ENCODE assay signal across 1 cellular context in the genomic region with DNA sequence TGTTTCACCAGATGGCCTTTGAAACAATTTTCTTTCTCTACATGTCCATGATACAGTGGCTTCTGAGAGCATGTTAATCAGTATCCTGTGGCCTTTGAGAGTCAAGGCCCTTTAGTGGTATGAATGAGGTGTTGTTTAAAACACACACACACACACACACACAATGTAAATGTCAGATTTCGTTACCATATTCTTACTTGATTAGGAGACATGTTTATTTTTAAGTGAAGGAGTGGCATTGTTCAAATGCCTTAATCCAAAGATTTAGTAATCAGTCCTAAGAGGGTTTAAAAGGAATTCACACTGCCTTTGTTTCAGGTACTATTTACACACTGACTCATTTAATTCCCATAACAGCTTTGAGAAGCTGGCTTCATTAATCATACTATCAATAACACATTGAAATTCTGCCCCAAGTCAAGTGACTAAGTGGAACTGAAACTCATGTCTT.
TF ChIP-seq lines count a peak whose summit lies in the region.

No MANE protein-coding gene starts in this region.

TF ChIP-seq in HepG2, 621 proteins besides CTCF, POLR2A, EP300 and RAD21 (continued from another document and continues in another):
- TF ChIP-seq, protein P1, sequence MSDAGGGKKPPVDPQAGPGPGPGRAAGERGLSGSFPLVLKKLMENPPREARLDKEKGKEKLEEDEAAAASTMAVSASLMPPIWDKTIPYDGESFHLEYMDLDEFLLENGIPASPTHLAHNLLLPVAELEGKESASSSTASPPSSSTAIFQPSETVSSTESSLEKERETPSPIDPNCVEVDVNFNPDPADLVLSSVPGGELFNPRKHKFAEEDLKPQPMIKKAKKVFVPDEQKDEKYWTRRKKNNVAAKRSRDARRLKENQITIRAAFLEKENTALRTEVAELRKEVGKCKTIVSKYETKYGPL (CRISPR knock-in tag; IDR thresholded peaks at IDR 0.05), result no peak
- TF ChIP-seq, protein P2, sequence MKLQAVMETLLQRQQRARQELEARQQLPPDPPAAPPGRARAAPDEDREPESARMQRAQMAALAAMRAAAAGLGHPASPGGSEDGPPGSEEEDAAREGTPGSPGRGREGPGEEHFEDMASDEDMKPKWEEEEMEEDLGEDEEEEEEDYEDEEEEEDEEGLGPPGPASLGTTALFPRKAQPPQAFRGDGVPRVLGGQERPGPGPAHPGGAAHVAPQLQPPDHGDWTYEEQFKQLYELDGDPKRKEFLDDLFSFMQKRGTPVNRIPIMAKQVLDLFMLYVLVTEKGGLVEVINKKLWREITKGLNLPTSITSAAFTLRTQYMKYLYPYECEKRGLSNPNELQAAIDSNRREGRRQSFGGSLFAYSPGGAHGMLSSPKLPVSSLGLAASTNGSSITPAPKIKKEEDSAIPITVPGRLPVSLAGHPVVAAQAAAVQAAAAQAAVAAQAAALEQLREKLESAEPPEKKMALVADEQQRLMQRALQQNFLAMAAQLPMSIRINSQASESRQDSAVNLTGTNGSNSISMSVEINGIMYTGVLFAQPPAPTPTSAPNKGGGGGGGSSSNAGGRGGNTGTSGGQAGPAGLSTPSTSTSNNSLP (IDR thresholded peaks at IDR 0.05; ENCODE audit: low read depth, low read length), result peak; percentile 88
- TF ChIP-seq MTF2 (CRISPR knock-in tag; IDR thresholded peaks at IDR 0.05; ENCODE audit: borderline replicate concordance), result no peak
- TF ChIP-seq ZNF121 (CRISPR knock-in tag; IDR thresholded peaks at IDR 0.05), result no peak
- TF ChIP-seq KDM4B (CRISPR knock-in tag; IDR thresholded peaks at IDR 0.05), result no peak
- TF ChIP-seq RELA (CRISPR knock-in tag; IDR thresholded peaks at IDR 0.05), result no peak
- no peak for TF ChIP-seq ZNF709 (CRISPR knock-in tag; IDR thresholded peaks at IDR 0.05)
- no peak for TF ChIP-seq SETDB1 (CRISPR knock-in tag; IDR thresholded peaks at IDR 0.05; ENCODE audit: borderline replicate concordance)
- TF ChIP-seq PRMT3 (CRISPR knock-in tag; IDR thresholded peaks at IDR 0.05; ENCODE audit: borderline replicate concordance, low read depth), result no peak
- no peak for TF ChIP-seq ZMYM2 (CRISPR knock-in tag; IDR thresholded peaks at IDR 0.05)
- TF ChIP-seq, protein P3, sequence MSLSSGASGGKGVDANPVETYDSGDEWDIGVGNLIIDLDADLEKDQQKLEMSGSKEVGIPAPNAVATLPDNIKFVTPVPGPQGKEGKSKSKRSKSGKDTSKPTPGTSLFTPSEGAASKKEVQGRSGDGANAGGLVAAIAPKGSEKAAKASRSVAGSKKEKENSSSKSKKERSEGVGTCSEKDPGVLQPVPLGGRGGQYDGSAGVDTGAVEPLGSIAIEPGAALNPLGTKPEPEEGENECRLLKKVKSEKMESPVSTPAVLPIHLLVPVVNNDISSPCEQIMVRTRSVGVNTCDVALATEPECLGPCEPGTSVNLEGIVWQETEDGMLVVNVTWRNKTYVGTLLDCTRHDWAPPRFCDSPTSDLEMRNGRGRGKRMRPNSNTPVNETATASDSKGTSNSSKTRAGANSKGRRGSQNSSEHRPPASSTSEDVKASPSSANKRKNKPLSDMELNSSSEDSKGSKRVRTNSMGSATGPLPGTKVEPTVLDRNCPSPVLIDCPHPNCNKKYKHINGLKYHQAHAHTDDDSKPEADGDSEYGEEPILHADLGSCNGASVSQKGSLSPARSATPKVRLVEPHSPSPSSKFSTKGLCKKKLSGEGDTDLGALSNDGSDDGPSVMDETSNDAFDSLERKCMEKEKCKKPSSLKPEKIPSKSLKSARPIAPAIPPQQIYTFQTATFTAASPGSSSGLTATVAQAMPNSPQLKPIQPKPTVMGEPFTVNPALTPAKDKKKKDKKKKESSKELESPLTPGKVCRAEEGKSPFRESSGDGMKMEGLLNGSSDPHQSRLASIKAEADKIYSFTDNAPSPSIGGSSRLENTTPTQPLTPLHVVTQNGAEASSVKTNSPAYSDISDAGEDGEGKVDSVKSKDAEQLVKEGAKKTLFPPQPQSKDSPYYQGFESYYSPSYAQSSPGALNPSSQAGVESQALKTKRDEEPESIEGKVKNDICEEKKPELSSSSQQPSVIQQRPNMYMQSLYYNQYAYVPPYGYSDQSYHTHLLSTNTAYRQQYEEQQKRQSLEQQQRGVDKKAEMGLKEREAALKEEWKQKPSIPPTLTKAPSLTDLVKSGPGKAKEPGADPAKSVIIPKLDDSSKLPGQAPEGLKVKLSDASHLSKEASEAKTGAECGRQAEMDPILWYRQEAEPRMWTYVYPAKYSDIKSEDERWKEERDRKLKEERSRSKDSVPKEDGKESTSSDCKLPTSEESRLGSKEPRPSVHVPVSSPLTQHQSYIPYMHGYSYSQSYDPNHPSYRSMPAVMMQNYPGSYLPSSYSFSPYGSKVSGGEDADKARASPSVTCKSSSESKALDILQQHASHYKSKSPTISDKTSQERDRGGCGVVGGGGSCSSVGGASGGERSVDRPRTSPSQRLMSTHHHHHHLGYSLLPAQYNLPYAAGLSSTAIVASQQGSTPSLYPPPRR (CRISPR knock-in tag; IDR thresholded peaks at IDR 0.05; ENCODE audit: borderline replicate concordance), result peak; percentile 66; the same call in 1 of the 2 replicates
- TF ChIP-seq CHD4 (IDR thresholded peaks at IDR 0.05; ENCODE audit: borderline replicate concordance, low read length), result no peak; the same call in 1 of the 2 replicates
- TF ChIP-seq BHLHE40 (IDR thresholded peaks at IDR 0.05; ENCODE audit: low read length), result no peak
- no peak for TF ChIP-seq MYNN (CRISPR knock-in tag; IDR thresholded peaks at IDR 0.05; ENCODE audit: low read depth)
- TF ChIP-seq IRX3 (CRISPR knock-in tag; IDR thresholded peaks at IDR 0.05; ENCODE audit: borderline replicate concordance, low read depth), result no peak
- TF ChIP-seq, protein P4, sequence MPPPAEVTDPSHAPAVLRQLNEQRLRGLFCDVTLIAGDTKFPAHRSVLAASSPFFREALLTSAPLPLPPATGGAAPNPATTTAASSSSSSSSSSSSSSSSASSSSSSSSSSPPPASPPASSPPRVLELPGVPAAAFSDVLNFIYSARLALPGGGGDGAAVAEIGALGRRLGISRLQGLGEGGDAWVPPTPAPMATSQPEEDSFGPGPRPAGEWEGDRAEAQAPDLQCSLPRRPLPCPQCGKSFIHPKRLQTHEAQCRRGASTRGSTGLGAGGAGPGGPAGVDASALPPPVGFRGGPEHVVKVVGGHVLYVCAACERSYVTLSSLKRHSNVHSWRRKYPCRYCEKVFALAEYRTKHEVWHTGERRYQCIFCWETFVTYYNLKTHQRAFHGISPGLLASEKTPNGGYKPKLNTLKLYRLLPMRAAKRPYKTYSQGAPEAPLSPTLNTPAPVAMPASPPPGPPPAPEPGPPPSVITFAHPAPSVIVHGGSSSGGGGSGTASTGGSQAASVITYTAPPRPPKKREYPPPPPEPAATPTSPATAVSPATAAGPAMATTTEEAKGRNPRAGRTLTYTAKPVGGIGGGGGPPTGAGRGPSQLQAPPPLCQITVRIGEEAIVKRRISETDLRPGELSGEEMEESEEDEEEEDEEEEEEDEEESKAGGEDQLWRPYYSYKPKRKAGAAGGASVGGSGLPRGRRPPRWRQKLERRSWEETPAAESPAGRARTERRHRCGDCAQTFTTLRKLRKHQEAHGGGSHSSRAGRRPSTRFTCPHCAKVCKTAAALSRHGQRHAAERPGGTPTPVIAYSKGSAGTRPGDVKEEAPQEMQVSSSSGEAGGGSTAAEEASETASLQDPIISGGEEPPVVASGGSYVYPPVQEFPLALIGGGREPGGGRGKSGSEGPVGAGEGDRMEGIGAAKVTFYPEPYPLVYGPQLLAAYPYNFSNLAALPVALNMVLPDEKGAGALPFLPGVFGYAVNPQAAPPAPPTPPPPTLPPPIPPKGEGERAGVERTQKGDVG (CRISPR knock-in tag; IDR thresholded peaks at IDR 0.05; ENCODE audit: borderline replicate concordance), result no peak
- TF ChIP-seq FOXA1 (IDR thresholded peaks at IDR 0.05), result peak; percentile 60
- peak; percentile 76 for TF ChIP-seq FOXA1 (CRISPR knock-in tag; IDR thresholded peaks at IDR 0.05)
- TF ChIP-seq ZBED4 (CRISPR knock-in tag; IDR thresholded peaks at IDR 0.05; ENCODE audit: borderline replicate concordance), result no peak
- TF ChIP-seq GTF2F1 (IDR thresholded peaks at IDR 0.05; ENCODE audit: low read length), result no peak
- TF ChIP-seq PHF8 (CRISPR knock-in tag; IDR thresholded peaks at IDR 0.05), result no peak
- no peak for TF ChIP-seq NCOA1 (CRISPR knock-in tag; IDR thresholded peaks at IDR 0.05)
- TF ChIP-seq ZNF362 (CRISPR knock-in tag; IDR thresholded peaks at IDR 0.05; ENCODE audit: borderline replicate concordance), result no peak
- no peak for TF ChIP-seq KDM3A (CRISPR knock-in tag; IDR thresholded peaks at IDR 0.05; ENCODE audit: low read depth)
- peak; percentile 60 for TF ChIP-seq FOSL2 (CRISPR knock-in tag; IDR thresholded peaks at IDR 0.05)
- TF ChIP-seq SNRNP70 (IDR thresholded peaks at IDR 0.05; ENCODE audit: low read depth, low read length), result no peak
- no peak for TF ChIP-seq RFX1 (IDR thresholded peaks at IDR 0.05)
- TF ChIP-seq TOE1 (CRISPR knock-in tag; IDR thresholded peaks at IDR 0.05), result no peak
- TF ChIP-seq, protein P5, sequence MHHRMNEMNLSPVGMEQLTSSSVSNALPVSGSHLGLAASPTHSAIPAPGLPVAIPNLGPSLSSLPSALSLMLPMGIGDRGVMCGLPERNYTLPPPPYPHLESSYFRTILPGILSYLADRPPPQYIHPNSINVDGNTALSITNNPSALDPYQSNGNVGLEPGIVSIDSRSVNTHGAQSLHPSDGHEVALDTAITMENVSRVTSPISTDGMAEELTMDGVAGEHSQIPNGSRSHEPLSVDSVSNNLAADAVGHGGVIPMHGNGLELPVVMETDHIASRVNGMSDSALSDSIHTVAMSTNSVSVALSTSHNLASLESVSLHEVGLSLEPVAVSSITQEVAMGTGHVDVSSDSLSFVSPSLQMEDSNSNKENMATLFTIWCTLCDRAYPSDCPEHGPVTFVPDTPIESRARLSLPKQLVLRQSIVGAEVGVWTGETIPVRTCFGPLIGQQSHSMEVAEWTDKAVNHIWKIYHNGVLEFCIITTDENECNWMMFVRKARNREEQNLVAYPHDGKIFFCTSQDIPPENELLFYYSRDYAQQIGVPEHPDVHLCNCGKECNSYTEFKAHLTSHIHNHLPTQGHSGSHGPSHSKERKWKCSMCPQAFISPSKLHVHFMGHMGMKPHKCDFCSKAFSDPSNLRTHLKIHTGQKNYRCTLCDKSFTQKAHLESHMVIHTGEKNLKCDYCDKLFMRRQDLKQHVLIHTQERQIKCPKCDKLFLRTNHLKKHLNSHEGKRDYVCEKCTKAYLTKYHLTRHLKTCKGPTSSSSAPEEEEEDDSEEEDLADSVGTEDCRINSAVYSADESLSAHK (CRISPR knock-in tag; IDR thresholded peaks at IDR 0.05; ENCODE audit: borderline replicate concordance), result no peak
- no peak for TF ChIP-seq U2AF1 (optimal IDR thresholded peaks at IDR 0.05; ENCODE audit: low read depth, low read length)
- TF ChIP-seq PPARG (CRISPR knock-in tag; conservative IDR thresholded peaks at IDR 0.05), result 0 out of 2 replicates have a peak, but pooled peaks have one; percentile 53
- TF ChIP-seq ZNF792 (CRISPR knock-in tag; IDR thresholded peaks at IDR 0.05), result no peak
- TF ChIP-seq, protein P6, sequence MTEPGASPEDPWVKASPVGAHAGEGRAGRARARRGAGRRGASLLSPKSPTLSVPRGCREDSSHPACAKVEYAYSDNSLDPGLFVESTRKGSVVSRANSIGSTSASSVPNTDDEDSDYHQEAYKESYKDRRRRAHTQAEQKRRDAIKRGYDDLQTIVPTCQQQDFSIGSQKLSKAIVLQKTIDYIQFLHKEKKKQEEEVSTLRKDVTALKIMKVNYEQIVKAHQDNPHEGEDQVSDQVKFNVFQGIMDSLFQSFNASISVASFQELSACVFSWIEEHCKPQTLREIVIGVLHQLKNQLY (CRISPR knock-in tag; IDR thresholded peaks at IDR 0.05), result no peak
- no peak for TF ChIP-seq ZC3H13 (CRISPR knock-in tag; IDR thresholded peaks at IDR 0.05)
- TF ChIP-seq ZNF790 (CRISPR knock-in tag; IDR thresholded peaks at IDR 0.05; ENCODE audit: borderline replicate concordance), result no peak
- TF ChIP-seq KLF13 (CRISPR knock-in tag; IDR thresholded peaks at IDR 0.05), result no peak
- TF ChIP-seq CENPBD1 (CRISPR knock-in tag; IDR thresholded peaks at IDR 0.05; ENCODE audit: borderline replicate concordance, low read depth), result no peak
- no peak for TF ChIP-seq NRL (CRISPR knock-in tag; IDR thresholded peaks at IDR 0.05; ENCODE audit: borderline replicate concordance)
- TF ChIP-seq, protein P7, sequence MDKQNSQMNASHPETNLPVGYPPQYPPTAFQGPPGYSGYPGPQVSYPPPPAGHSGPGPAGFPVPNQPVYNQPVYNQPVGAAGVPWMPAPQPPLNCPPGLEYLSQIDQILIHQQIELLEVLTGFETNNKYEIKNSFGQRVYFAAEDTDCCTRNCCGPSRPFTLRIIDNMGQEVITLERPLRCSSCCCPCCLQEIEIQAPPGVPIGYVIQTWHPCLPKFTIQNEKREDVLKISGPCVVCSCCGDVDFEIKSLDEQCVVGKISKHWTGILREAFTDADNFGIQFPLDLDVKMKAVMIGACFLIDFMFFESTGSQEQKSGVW (CRISPR knock-in tag; IDR thresholded peaks at IDR 0.05; ENCODE audit: borderline replicate concordance), result no peak
- TF ChIP-seq NFKBIZ (CRISPR knock-in tag; IDR thresholded peaks at IDR 0.05), result no peak
- no peak for TF ChIP-seq ZNF382 (CRISPR knock-in tag; IDR thresholded peaks at IDR 0.05; ENCODE audit: borderline replicate concordance)
